In genomic region chr4:144343143-144343755, GRCh38 we compare ENCODE assay signal across 21 cellular contexts.
DNase-seq lines count a peak whose midpoint lies in the region; ATAC-seq, FAIRE-seq and TF ChIP-seq lines count a peak whose summit lies in the region.
"Had no signal": no experiment of that assay in that cellular context is flagged by ENCODE, and none has a peak within 500 bp of the region (broad histone marks: within the 10 kb centered on the region; RNA-seq: fewer than 3 reads in every experiment).

No MANE protein-coding gene starts in this region.

- H3K27me3 ChIP-seq in astrocyte (ENCODE audit: insufficient read depth, low read length) (no peaks in the 10 kb centered on the region), prostate gland (replicated peaks; ENCODE audit: insufficient read depth) (no peaks in the 10 kb centered on the region)
- H3K27me3 ChIP-seq: sigmoid colon, tibial artery had no signal

- H3K9me3 Mint-ChIP-seq in astrocyte (ENCODE audit: unreplicated experiment) (peaks cover 9% of the 10 kb centered on the region), immature natural killer cell (peaks cover 0 to 14% (median 7%) of the 10 kb centered on the region in 6 donors)

- H3K27ac Mint-ChIP-seq in astrocyte (ENCODE audit: unreplicated experiment) = no peak overlapping the region
- peak overlapping the region in 1 of 6 donors; percentile 17 for H3K27ac Mint-ChIP-seq in immature natural killer cell
- H3K27ac Mint-ChIP-seq: activated naive CD8-positive, alpha-beta T cell; B cell; memory B cell; naive thymus-derived CD4-positive, alpha-beta T cell; stimulated activated naive B cell treated with anti-CD40 and anti-IgM and Interleukin-4, amounts not matched to agents 10 μg/mL and 1 μg/mL and 100 μg/mL, for 72 hours had no signal

- no peak for TF ChIP-seq POLR2A in prostate gland (IDR thresholded peaks at IDR 0.05)

- H3K4me3 Mint-ChIP-seq in astrocyte (ENCODE audit: unreplicated experiment) (no peak overlapping the region), immature natural killer cell (peak overlapping the region in 2 of 5 donors; percentile 51 to 52)
- H3K4me3 Mint-ChIP-seq: activated naive CD8-positive, alpha-beta T cell; B cell; brain; memory B cell; naive thymus-derived CD4-positive, alpha-beta T cell; stimulated activated naive B cell treated with anti-CD40 and anti-IgM and Interleukin-4, amounts not matched to agents 10 μg/mL and 1 μg/mL and 100 μg/mL, for 72 hours had no signal

- H4K20me1 ChIP-seq in astrocyte (ENCODE audit: insufficient read depth, low read length) = no peaks in the 10 kb centered on the region

- no peaks in the 10 kb centered on the region for H3K79me2 ChIP-seq in astrocyte (ENCODE audit: insufficient read depth, low read length)

- H3K9ac ChIP-seq in astrocyte (ENCODE audit: low read length) = no peak overlapping the region

- H3K4me1 Mint-ChIP-seq in astrocyte (ENCODE audit: low read depth, unreplicated experiment) = peaks cover 5% of the 10 kb centered on the region
- H3K4me1 Mint-ChIP-seq in immature natural killer cell = peaks cover 4 to 27% of the 10 kb centered on the region in 2 donors
- H3K4me1 Mint-ChIP-seq: B cell; memory B cell; naive thymus-derived CD4-positive, alpha-beta T cell had no signal

- intact Hi-C loops in prostate gland (cut with DNase I) = no loop called here

- H3K4me1 ChIP-seq in astrocyte (ENCODE audit: insufficient read depth, low read length) (no peaks in the 10 kb centered on the region), prostate gland (replicated peaks) (no peaks in the 10 kb centered on the region)
- H3K4me1 ChIP-seq: sigmoid colon, tibial artery had no signal

- 79% methylated on average over 7 of the region's 7 CpGs for WGBS in prostate gland

- H3K36me3 Mint-ChIP-seq in astrocyte (ENCODE audit: low read depth, unreplicated experiment) (no peaks in the 10 kb centered on the region), immature natural killer cell (no peaks in the 10 kb centered on the region)
- H3K36me3 Mint-ChIP-seq: activated naive CD8-positive, alpha-beta T cell; brain; memory B cell; naive thymus-derived CD4-positive, alpha-beta T cell; stimulated activated naive B cell treated with anti-CD40 and anti-IgM and Interleukin-4, amounts not matched to agents 10 μg/mL and 1 μg/mL and 100 μg/mL, for 72 hours had no signal

- H3K36me3 ChIP-seq in astrocyte (ENCODE audit: insufficient read depth, low read length) (no peaks in the 10 kb centered on the region), prostate gland (no peaks in the 10 kb centered on the region)
- H3K36me3 ChIP-seq: sigmoid colon, tibial artery had no signal

- TF ChIP-seq CTCF in astrocyte (IDR thresholded peaks at IDR 0.05; ENCODE audit: insufficient read depth, low read depth, low read length) (no peak), prostate gland (IDR thresholded peaks at IDR 0.05) (no peak)

- H3K27me3 Mint-ChIP-seq in astrocyte (ENCODE audit: low read depth, unreplicated experiment) = peaks cover 10% of the 10 kb centered on the region
- peaks cover 2 to 3% (median 2%) of the 10 kb centered on the region in 3 donors for H3K27me3 Mint-ChIP-seq in immature natural killer cell (ENCODE audit: low read depth in 3 of 3)
- H3K27me3 Mint-ChIP-seq: B cell had no signal

- no peak overlapping the region for H2AFZ ChIP-seq in astrocyte (ENCODE audit: low read depth, low read length)

- H3K4me2 ChIP-seq in astrocyte (ENCODE audit: low read length) = peak overlapping the region; percentile 49

- H3K9me3 ChIP-seq in astrocyte (ENCODE audit: insufficient read depth, low read depth, low read length) (no peaks in the 10 kb centered on the region), prostate gland (no peaks in the 10 kb centered on the region)
- H3K9me3 ChIP-seq: sigmoid colon, tibial artery had no signal

- FAIRE-seq in astrocyte (lab: Jason Lieb, UNC) = no peak
- FAIRE-seq: colon, HepG2 had no signal

- ATAC-seq in GM18867 (IDR thresholded peaks at IDR 0.05; ENCODE audit: unreplicated experiment) (peak; percentile 72), HG03095 (IDR thresholded peaks at IDR 0.05; ENCODE audit: unreplicated experiment) (peak; percentile 75)
- ATAC-seq: HepG2; naive thymus-derived CD4-positive, alpha-beta T cell; stimulated activated naive B cell treated with anti-CD40 and anti-IgM and Interleukin-4, amounts not matched to agents 10 μg/mL and 1 μg/mL and 100 μg/mL, for 72 hours had no signal

- peak overlapping the region; percentile 0 for H3K27ac ChIP-seq in astrocyte (ENCODE audit: low read depth, low read length)
- H3K27ac ChIP-seq in prostate gland = no peak overlapping the region
- H3K27ac ChIP-seq: sigmoid colon, tibial artery had no signal

- DNase-seq in astrocyte (ENCODE audit: low read depth) (peak; percentile 28), immature natural killer cell (peak; percentile 11 to 32 (median 21)), superior temporal gyrus (ENCODE audit: extremely low spot score) (no peak), prostate gland (ENCODE audit: low spot score) (no peak), midbrain (lab: John Stamatoyannopoulos, UW) (no peak)
- DNase-seq: activated CD8-positive, alpha-beta memory T cell treated with anti-CD3 and anti-CD28 coated beads for 24 hours; naive thymus-derived CD4-positive, alpha-beta T cell; NCI-H1436; NCI-H748 treated with DMSO at 0.1 percent for 48 hours; sigmoid colon; stimulated activated naive B cell treated with anti-CD40 and anti-IgM and Interleukin-4, amounts not matched to agents 10 μg/mL and 1 μg/mL and 100 μg/mL, for 72 hours; T1000; tibial artery had no signal

- H3K4me3 ChIP-seq in astrocyte (ENCODE audit: insufficient read depth, low read depth, low read length) = no peak overlapping the region
- no peak overlapping the region for H3K4me3 ChIP-seq in prostate gland
- H3K4me3 ChIP-seq: sigmoid colon, tibial artery had no signal

Comparison
In these comparisons a context has a peak if more than half of its experiments do, and no peak if none do; other contexts are left out.
1. DNase-seq: peak in astrocyte (single experiment) and immature natural killer cell (3 of 3); none in superior temporal gyrus (single experiment), prostate gland (single experiment) and midbrain (single experiment).